ENCODE assay signal across 8 cellular contexts in genomic region chr10:103367782-103368518, GRCh38. TPM values are rescaled to one million over a fixed set of nuclear protein-coding genes. Genes with fewer than 3 reads are reported as not detected.
DNase-seq lines count a peak whose midpoint lies in the region; ATAC-seq and TF ChIP-seq lines count a peak whose summit lies in the region.

TAF5 (plus strand) TSS chr10:103367976; CDS start chr10:103367990, 14 bp downstream.

- peak; percentile 6 for TF ChIP-seq CTCF in lung (IDR thresholded peaks at IDR 0.05; ENCODE audit: control extremely low read depth, extremely low read depth)

- no peaks in the 10 kb centered on the region for H3K9me3 ChIP-seq in lung (ENCODE audit: control insufficient read depth in 2 of 2, insufficient read depth in 1 of 2, low read length in 1 of 2)

- 0% methylated on average over 81 of the region's 81 CpGs for WGBS in lung, 2 donors

- peaks cover 0 to 3% of the 10 kb centered on the region in 2 donors for H3K4me1 ChIP-seq in lung (ENCODE audit: control insufficient read depth in 2 of 2, insufficient read depth in 2 of 2, low read length in 2 of 2)

- H3K4me3 ChIP-seq in lung: peak within 1 kb of the TSS; percentile 99

- H3K27me3 ChIP-seq in lung (ENCODE audit: control insufficient read depth, insufficient read depth): no peaks in the 10 kb centered on the region

- no peaks in the 10 kb centered on the region for H3K36me3 ChIP-seq in lung (ENCODE audit: control insufficient read depth in 2 of 2, insufficient read depth in 2 of 2, low read length in 2 of 2)

- H3K27ac ChIP-seq in lung (ENCODE audit: low read depth in 1 of 2, low read length in 1 of 2): peak within 1 kb of the TSS; percentile 93 to 97

- DNase-seq in COLO829 (ENCODE audit: low spot score): peak; percentile 84
- peak; percentile 95 for DNase-seq in HT-29 (ENCODE audit: low spot score)
- DNase-seq in NK-92 treated with Interleukin-12 subunit alpha and Interleukin-12 subunit beta, amount 100 ng/mL, for 24 hours (lab: John Stamatoyannopoulos, UW): peak; percentile 82
- peak; percentile 91 for DNase-seq in activated CD8-positive, alpha-beta memory T cell treated with anti-CD3 and anti-CD28 coated beads for 24 hours
- DNase-seq in effector CD4-positive, alpha-beta T cell: peak; percentile 86
- peak; percentile 93 for DNase-seq in lung (ENCODE audit: low spot score)
- peak; percentile 77 to 87 (median 85) for DNase-seq in stimulated activated CD4-positive, alpha-beta T cell treated with anti-CD3 and anti-CD28 coated beads, TNF-alpha, amount 100 ng/mL, for 24 hours (ENCODE audit: low read depth in 3 of 3)

- ATAC-seq in GM21360 (IDR thresholded peaks at IDR 0.05; ENCODE audit: unreplicated experiment) (peak; percentile 48), lung (ENCODE audit: insufficient read depth, low FRiP score) (peak; percentile 94)

RNA-seq across cellular contexts. Expression of gene TAF5, which starts in this region (rescaled TPM):
- total RNA-seq in HT-29 (2014; rRNA removed; shearing (Covaris generic)): 5.5 and 7.7 TPM in 2 replicates
- total RNA-seq in lung: 1 to 10 TPM; 3.0 to 5.4 TPM
- 1 to 10 TPM; 2.0 to 2.3 TPM for polyA plus RNA-seq in lung

Comparison
In these comparisons a context has a peak if more than half of its experiments do, and no peak if none do; other contexts are left out.
1. Peak in every context shown above with its lines: DNase-seq, ATAC-seq, H3K4me3 ChIP-seq and H3K27ac ChIP-seq.